ENCODE assay signal across 29 cellular contexts in the genomic region with DNA sequence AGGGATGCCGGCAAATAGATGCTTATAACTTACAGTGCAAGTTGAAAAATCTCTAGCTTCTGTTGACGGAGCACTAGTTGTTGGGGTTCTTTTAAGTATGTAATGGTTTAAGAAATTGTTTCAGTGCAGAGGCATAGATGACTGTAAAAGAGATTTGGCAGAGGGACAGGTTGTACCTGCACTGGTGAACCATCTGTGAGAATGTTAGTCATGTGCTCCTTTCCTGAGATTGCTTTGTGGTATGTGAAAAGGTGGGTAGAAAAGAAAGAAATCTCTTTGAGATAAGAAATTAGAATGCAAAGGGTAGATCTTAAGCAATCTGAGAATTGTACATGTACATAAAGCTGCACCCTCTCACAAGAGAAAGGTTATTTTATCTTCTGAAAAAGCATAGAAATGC. TPM values are rescaled to one million over a fixed set of nuclear protein-coding genes. Genes with fewer than 3 reads are reported as not detected.
A peak's percentile ranks its signal among the peaks of the same experiment; 100 is the strongest.
DNase-seq lines count a peak whose midpoint lies in the region; ATAC-seq, FAIRE-seq and TF ChIP-seq lines count a peak whose summit lies in the region.
"Had no signal": no experiment of that assay in that cellular context is flagged by ENCODE, and none has a peak within 500 bp of the region (broad histone marks: within the 10 kb centered on the region; RNA-seq: fewer than 3 reads in every experiment).

No MANE protein-coding gene starts in this region.

- TF ChIP-seq CTCF in HepG2 (CRISPR knock-in tag; IDR thresholded peaks at IDR 0.05) (no peak), right lobe of liver (IDR thresholded peaks at IDR 0.05) (no peak)
- no peak for TF ChIP-seq CTCF in CD4-positive, alpha-beta T cell (IDR thresholded peaks at IDR 0.05)

- H3K27ac Mint-ChIP-seq in effector memory CD8-positive, alpha-beta T cell = peak overlapping the region; percentile 50 to 87
- H3K27ac Mint-ChIP-seq in CD4-positive, alpha-beta T cell = no peak overlapping the region
- H3K27ac Mint-ChIP-seq: CD8-positive, alpha-beta T cell; IgD-negative memory B cell had no signal

- POLR2A ChIA-PET in HepG2 (lab: Yijun Ruan, JAX) = no interaction called here
- POLR2A ChIA-PET in CD4-positive, alpha-beta T cell (lab: Charles Lee) = no interaction called here

- H3K9ac ChIP-seq in HepG2 (ENCODE audit: insufficient read depth, low read depth, low read length) = no peak overlapping the region
- H3K9ac ChIP-seq: BLaER1 had no signal

- H3K27ac ChIP-seq in HepG2 (ENCODE audit: extremely low read length, insufficient read depth, low read length) (no peak overlapping the region), right lobe of liver (no peak overlapping the region), thymus (ENCODE audit: low read depth) (peak overlapping the region; percentile 36)
- no peak overlapping the region for H3K27ac ChIP-seq in CD4-positive, alpha-beta T cell (ENCODE audit: low read depth, low read length)
- H3K27ac ChIP-seq: 22Rv1, BLaER1, Peyer's patch had no signal

- in situ Hi-C loops in HepG2 (cut with HindIII; ENCODE audit: extremely low pct_ligation_motif_present, low pct_unique_long_range_greater_than_20kb) = no loop called here

- peaks cover 8 to 14% of the 10 kb centered on the region in 2 experiments for H3K36me3 ChIP-seq in HepG2 (replicated peaks in 1 of 2; ENCODE audit: control insufficient read depth in 1 of 2, insufficient read depth in 2 of 2, low read length in 2 of 2)
- peaks cover 0 to 6% (median 2%) of the 10 kb centered on the region in 4 donors for H3K36me3 ChIP-seq in right lobe of liver
- peaks cover 12% of the 10 kb centered on the region for H3K36me3 ChIP-seq in thymus (ENCODE audit: control insufficient read depth, insufficient read depth)

- no peaks in the 10 kb centered on the region for H4K20me1 ChIP-seq in HepG2 (ENCODE audit: insufficient read depth, low read length)
- H4K20me1 ChIP-seq: BLaER1 had no signal

- no peak for FAIRE-seq in HepG2 (lab: Jason Lieb, UNC)
- FAIRE-seq: G401.6, GM12892 had no signal

- H3K79me2 ChIP-seq in HepG2 (ENCODE audit: insufficient read depth, low read length) = no peaks in the 10 kb centered on the region

- TF ChIP-seq EP300 in HepG2 (IDR thresholded peaks at IDR 0.05; ENCODE audit: low read depth in 2 of 2, low read length in 2 of 2) = no peak
- TF ChIP-seq EP300 in HepG2 (CRISPR knock-in tag; IDR thresholded peaks at IDR 0.05; ENCODE audit: borderline replicate concordance) = no peak

- TF ChIP-seq RAD21 in HepG2 (CRISPR knock-in tag; IDR thresholded peaks at IDR 0.05) = no peak

- H3K9me3 Mint-ChIP-seq in effector memory CD8-positive, alpha-beta T cell = no peaks in the 10 kb centered on the region
- H3K9me3 Mint-ChIP-seq in CD4-positive, alpha-beta T cell = no peaks in the 10 kb centered on the region
- H3K9me3 Mint-ChIP-seq: CD8-positive, alpha-beta T cell; IgD-negative memory B cell had no signal

- peak; percentile 55 to 63 for ATAC-seq in activated CD4-positive, CD25-positive, alpha-beta regulatory T cell treated with anti-CD3 and anti-CD28 coated beads, Interleukin-2, amount 50 U/mL, for 24 hours
- ATAC-seq in HepG2 (no peak), right lobe of liver (no peak)
- ATAC-seq in effector memory CD8-positive, alpha-beta T cell (replicated peaks) = no peak
- no peak for ATAC-seq in CD4-positive, alpha-beta T cell (ENCODE audit: poor library complexity)
- ATAC-seq: CD8-positive, alpha-beta T cell had no signal

- WGBS in HepG2 (ENCODE audit: low lambda C conversion rate) = 100% methylated on average over 2 of the region's 2 CpGs
- whole genome bisulfite sequencing in right lobe of liver (ENCODE audit: insufficient coverage, low coverage, low lambda C conversion rate, missing lambda C conversion rate) = 94% methylated on average over 2 of the region's 2 CpGs
- 89% methylated on average over 2 of the region's 2 CpGs for WGBS in thymus

- H3K4me1 ChIP-seq in HepG2 (ENCODE audit: insufficient read depth, low read length) = no peaks in the 10 kb centered on the region
- no peaks in the 10 kb centered on the region for H3K4me1 ChIP-seq in right lobe of liver
- H3K4me1 ChIP-seq in thymus (ENCODE audit: control insufficient read depth, insufficient read depth, low read length) = no peaks in the 10 kb centered on the region
- H3K4me1 ChIP-seq: BLaER1, Peyer's patch had no signal

- H3K4me3 Mint-ChIP-seq in effector memory CD8-positive, alpha-beta T cell = peak overlapping the region in 1 of 2 donors; percentile 56
- H3K4me3 Mint-ChIP-seq in CD4-positive, alpha-beta T cell = no peak overlapping the region
- H3K4me3 Mint-ChIP-seq: CD8-positive, alpha-beta T cell; IgD-negative memory B cell had no signal

- TF ChIP-seq POLR2A in HepG2 (IDR thresholded peaks at IDR 0.05; ENCODE audit: insufficient read depth in 1 of 2, low read depth in 2 of 2, low read length in 2 of 2) = no peak
- TF ChIP-seq POLR2A in right lobe of liver (IDR thresholded peaks at IDR 0.05) = no peak

- H3K27me3 Mint-ChIP-seq in effector memory CD8-positive, alpha-beta T cell = no peaks in the 10 kb centered on the region
- H3K27me3 Mint-ChIP-seq in CD4-positive, alpha-beta T cell = no peaks in the 10 kb centered on the region
- H3K27me3 Mint-ChIP-seq: IgD-negative memory B cell had no signal

- no peak overlapping the region for H2AFZ ChIP-seq in HepG2 (ENCODE audit: low read length)

- H3K4me3 ChIP-seq in HepG2 (replicated peaks in 1 of 3; ENCODE audit: insufficient read depth in 1 of 3, low read depth in 2 of 3, low read length in 3 of 3) (no peak overlapping the region), right lobe of liver (no peak overlapping the region), thymus (ENCODE audit: low read length) (no peak overlapping the region)
- H3K4me3 ChIP-seq: BLaER1, Peyer's patch had no signal

- H3K27me3 ChIP-seq in HepG2 (ENCODE audit: control insufficient read depth in 1 of 2, insufficient read depth in 2 of 2, low read length in 2 of 2) = no peaks in the 10 kb centered on the region
- no peaks in the 10 kb centered on the region for H3K27me3 ChIP-seq in right lobe of liver
- no peaks in the 10 kb centered on the region for H3K27me3 ChIP-seq in thymus (ENCODE audit: control insufficient read depth, insufficient read depth)
- no peaks in the 10 kb centered on the region for H3K27me3 ChIP-seq in CD4-positive, alpha-beta T cell (ENCODE audit: control insufficient read depth, insufficient read depth, low read length)
- H3K27me3 ChIP-seq: BLaER1, Peyer's patch had no signal

- CTCF ChIA-PET in HepG2 (lab: Yijun Ruan, JAX; ENCODE audit: low intra/inter-chr PET ratio, low total read pairs) = no interaction called here
- CTCF ChIA-PET in CD4-positive, alpha-beta T cell (lab: Charles Lee) = interaction anchor here (0.6 kb wide), 1 partner anchor 82 kb away, joined by 3 read pairs; no protein-coding TSS in a partner anchor

- H3K9me3 ChIP-seq in HepG2 (ENCODE audit: low read length) (no peaks in the 10 kb centered on the region), right lobe of liver (no peaks in the 10 kb centered on the region), thymus (ENCODE audit: control insufficient read depth) (no peaks in the 10 kb centered on the region)
- no peaks in the 10 kb centered on the region for H3K9me3 ChIP-seq in CD4-positive, alpha-beta T cell (ENCODE audit: control insufficient read depth, low read length)
- H3K9me3 ChIP-seq: BLaER1, Peyer's patch had no signal

- H3K4me1 Mint-ChIP-seq in effector memory CD8-positive, alpha-beta T cell (ENCODE audit: low read depth in 2 of 2) = peaks cover 23 to 45% of the 10 kb centered on the region in 2 donors
- H3K4me1 Mint-ChIP-seq in CD4-positive, alpha-beta T cell (ENCODE audit: low read depth) = peaks cover 42% of the 10 kb centered on the region

- no peak for DNase-seq in activated CD4-positive, CD25-positive, alpha-beta regulatory T cell treated with anti-CD3 and anti-CD28 coated beads, Interleukin-2, amount 50 U/mL, for 72 hours
- no peak for DNase-seq in HepG2 (ENCODE audit: low spot score)
- no peak for DNase-seq in right lobe of liver
- no peak for DNase-seq in effector memory CD8-positive, alpha-beta T cell
- DNase-seq in CD4-positive, alpha-beta T cell = no peak
- no peak for DNase-seq in midbrain (lab: John Stamatoyannopoulos, UW)
- DNase-seq: ACHN; Calu3; CD8-positive, alpha-beta T cell; GOT3; HCEC 1CT; Karpas-422; MV-4-11; NCI-H1694; NCI-H2081; NCI-H2171; NCI-H345; NCI-H524 treated with DMSO at 0.1 percent for 48 hours; NCI-H82; Peyer's patch had no signal

- BruUV-seq in HepG2 (replicated peaks; lab: Mats Ljungman, UMichigan) = TSS peak; percentile 8

- peaks cover 21% of the 10 kb centered on the region for H3K36me3 Mint-ChIP-seq in effector memory CD8-positive, alpha-beta T cell (ENCODE audit: insufficient read depth)
- H3K36me3 Mint-ChIP-seq in CD4-positive, alpha-beta T cell (ENCODE audit: low read depth) = peaks cover 84% of the 10 kb centered on the region

- H3K4me2 ChIP-seq in HepG2 (ENCODE audit: low read depth, low read length) = no peak overlapping the region
- H3K4me2 ChIP-seq: BLaER1 had no signal

- intact Hi-C loops in HepG2 (cut with micrococcal nuclease; ENCODE audit: unreplicated experiment) = no loop called here
- intact Hi-C loops in right lobe of liver (cut with DNase I) = no loop called here
- intact Hi-C loops in CD4-positive, alpha-beta T cell (cut with DNase I, micrococcal nuclease) = no loop called here

RNA-seq across cellular contexts. Expression of gene ZBTB37, which starts 19.4 kb away (rescaled TPM):
- total RNA-seq in HepG2 (2016; rRNA removed; fragmentation: Illumina TruSeq; extraction: Trizol) = 7.7 and 10.7 TPM in 2 replicates
- 0.61 and 0.97 TPM in 2 replicates for total RNA-seq in HepG2 (2016; cell fraction: cytosol; rRNA removed; fragmentation: Illumina TruSeq; extraction: Trizol; ENCODE audit: low read depth)
- 7.5 and 9.9 TPM in 2 replicates for total RNA-seq in HepG2 (2016; cell fraction: insoluble cytoplasmic fraction; rRNA removed; fragmentation: Illumina TruSeq; extraction: Trizol)
- total RNA-seq in HepG2 (2016; cell fraction: membrane; rRNA removed; fragmentation: Illumina TruSeq; extraction: Trizol) = 3.4 and 3.6 TPM in 2 replicates
- total RNA-seq in HepG2 (2016; cell fraction: nucleus; rRNA removed; fragmentation: Illumina TruSeq; extraction: Trizol) = 12.5 and 13.1 TPM in 2 replicates
- 1.9 and 2.6 TPM in 2 replicates for polyA plus RNA-seq in HepG2 (2011; rRNA removed)
- 0.75 and 0.81 TPM in 2 replicates for polyA plus RNA-seq in HepG2 (2011; cell fraction: cytosol; rRNA removed)
- 3.3 and 4.0 TPM in 2 replicates for polyA plus RNA-seq in HepG2 (2011; cell fraction: nucleus; rRNA removed)
- polyA plus RNA-seq in HepG2 (2012) = 1.6 and 1.9 TPM in 2 replicates
- polyA plus RNA-seq in HepG2 (2016; cell fraction: cytosol; fragmentation: Illumina TruSeq; extraction: Trizol; ENCODE audit: low read depth) = 0.12 and 0.14 TPM in 2 replicates
- 1.4 and 1.9 TPM in 2 replicates for polyA plus RNA-seq in HepG2 (2016; cell fraction: insoluble cytoplasmic fraction; fragmentation: Illumina TruSeq; extraction: Trizol; ENCODE audit: low read depth)
- 0.26 and 0.34 TPM in 2 replicates for polyA plus RNA-seq in HepG2 (2016; cell fraction: membrane; fragmentation: Illumina TruSeq; extraction: Trizol; ENCODE audit: low read depth)
- polyA plus RNA-seq in HepG2 (2016; cell fraction: nucleus; fragmentation: Illumina TruSeq; extraction: Trizol; ENCODE audit: insufficient read depth, low read depth) = 5.4 and 5.5 TPM in 2 replicates
- 11.7 and 14.4 TPM in 2 replicates for polyA minus RNA-seq in HepG2 (2011; rRNA and poly(A)+ RNA removed; ENCODE audit: low replicate concordance)
- 4.0 and 4.2 TPM in 2 replicates for polyA minus RNA-seq in HepG2 (2011; cell fraction: cytosol; rRNA and poly(A)+ RNA removed)
- 20.0 and 21.6 TPM in 2 replicates for polyA minus RNA-seq in HepG2 (2011; cell fraction: nucleus; rRNA and poly(A)+ RNA removed)
- total RNA-seq in right lobe of liver = 1 to 10 TPM; 2.8 to 6.1 (median 4.7) TPM
- 4.1 TPM for polyA plus RNA-seq in thymus
- 10 to 100 TPM; 15.1 to 16.0 TPM for total RNA-seq in CD4-positive, alpha-beta T cell

RNA-seq across cellular contexts. Expression of gene GAS5, which starts 19.8 kb away (rescaled TPM):
- 184 and 352 TPM in 2 replicates for total RNA-seq in HepG2 (2016; rRNA removed; fragmentation: Illumina TruSeq; extraction: Trizol)
- total RNA-seq in HepG2 (2016; cell fraction: cytosol; rRNA removed; fragmentation: Illumina TruSeq; extraction: Trizol; ENCODE audit: low read depth) = 468 and 530 TPM in 2 replicates
- 176 and 342 TPM in 2 replicates for total RNA-seq in HepG2 (2016; cell fraction: insoluble cytoplasmic fraction; rRNA removed; fragmentation: Illumina TruSeq; extraction: Trizol)
- 493 and 530 TPM in 2 replicates for total RNA-seq in HepG2 (2016; cell fraction: membrane; rRNA removed; fragmentation: Illumina TruSeq; extraction: Trizol)
- total RNA-seq in HepG2 (2016; cell fraction: nucleus; rRNA removed; fragmentation: Illumina TruSeq; extraction: Trizol) = 518 and 556 TPM in 2 replicates
- polyA plus RNA-seq in HepG2 (2011; rRNA removed) = 687 and 738 TPM in 2 replicates
- polyA plus RNA-seq in HepG2 (2011; cell fraction: cytosol; rRNA removed) = 564 and 847 TPM in 2 replicates
- polyA plus RNA-seq in HepG2 (2011; cell fraction: nucleus; rRNA removed) = 400 and 532 TPM in 2 replicates
- 512 and 724 TPM in 2 replicates for polyA plus RNA-seq in HepG2 (2012)
- polyA plus RNA-seq in HepG2 (2016; cell fraction: cytosol; fragmentation: Illumina TruSeq; extraction: Trizol; ENCODE audit: low read depth) = 421 and 462 TPM in 2 replicates
- 132 and 134 TPM in 2 replicates for polyA plus RNA-seq in HepG2 (2016; cell fraction: insoluble cytoplasmic fraction; fragmentation: Illumina TruSeq; extraction: Trizol; ENCODE audit: low read depth)
- polyA plus RNA-seq in HepG2 (2016; cell fraction: membrane; fragmentation: Illumina TruSeq; extraction: Trizol; ENCODE audit: low read depth) = 376 and 391 TPM in 2 replicates
- polyA plus RNA-seq in HepG2 (2016; cell fraction: nucleus; fragmentation: Illumina TruSeq; extraction: Trizol; ENCODE audit: insufficient read depth, low read depth) = 612 and 634 TPM in 2 replicates
- polyA minus RNA-seq in HepG2 (2011; rRNA and poly(A)+ RNA removed; ENCODE audit: low replicate concordance) = 146 and 679 TPM in 2 replicates
- polyA minus RNA-seq in HepG2 (2011; cell fraction: cytosol; rRNA and poly(A)+ RNA removed) = 112 and 117 TPM in 2 replicates
- polyA minus RNA-seq in HepG2 (2011; cell fraction: nucleus; rRNA and poly(A)+ RNA removed) = 1,094 and 1,103 TPM in 2 replicates
- total RNA-seq in right lobe of liver = 10 to 100 TPM; 37.4 to 85.2 (median 61.5) TPM
- 1,180 TPM for polyA plus RNA-seq in thymus
- total RNA-seq in CD4-positive, alpha-beta T cell = 100 to 1,000 TPM; 865 to 867 TPM

RNA-seq across cellular contexts. Expression of gene SERPINC1, which starts 29.5 kb away (rescaled TPM):
- total RNA-seq in HepG2 (2016; rRNA removed; fragmentation: Illumina TruSeq; extraction: Trizol) = 107 and 205 TPM in 2 replicates
- total RNA-seq in HepG2 (2016; cell fraction: cytosol; rRNA removed; fragmentation: Illumina TruSeq; extraction: Trizol; ENCODE audit: low read depth) = 28.3 and 30.3 TPM in 2 replicates
- total RNA-seq in HepG2 (2016; cell fraction: insoluble cytoplasmic fraction; rRNA removed; fragmentation: Illumina TruSeq; extraction: Trizol) = 108 and 201 TPM in 2 replicates
- total RNA-seq in HepG2 (2016; cell fraction: membrane; rRNA removed; fragmentation: Illumina TruSeq; extraction: Trizol) = 48.9 and 54.3 TPM in 2 replicates
- 132 and 161 TPM in 2 replicates for total RNA-seq in HepG2 (2016; cell fraction: nucleus; rRNA removed; fragmentation: Illumina TruSeq; extraction: Trizol)
- polyA plus RNA-seq in HepG2 (2011; rRNA removed) = 142 and 156 TPM in 2 replicates
- 97.8 and 129 TPM in 2 replicates for polyA plus RNA-seq in HepG2 (2011; cell fraction: cytosol; rRNA removed)
- 61.6 and 79.0 TPM in 2 replicates for polyA plus RNA-seq in HepG2 (2011; cell fraction: nucleus; rRNA removed)
- polyA plus RNA-seq in HepG2 (2012) = 101 and 161 TPM in 2 replicates
- 35.4 and 37.9 TPM in 2 replicates for polyA plus RNA-seq in HepG2 (2016; cell fraction: cytosol; fragmentation: Illumina TruSeq; extraction: Trizol; ENCODE audit: low read depth)
- 101 and 108 TPM in 2 replicates for polyA plus RNA-seq in HepG2 (2016; cell fraction: insoluble cytoplasmic fraction; fragmentation: Illumina TruSeq; extraction: Trizol; ENCODE audit: low read depth)
- 43.2 and 51.7 TPM in 2 replicates for polyA plus RNA-seq in HepG2 (2016; cell fraction: membrane; fragmentation: Illumina TruSeq; extraction: Trizol; ENCODE audit: low read depth)
- polyA plus RNA-seq in HepG2 (2016; cell fraction: nucleus; fragmentation: Illumina TruSeq; extraction: Trizol; ENCODE audit: insufficient read depth, low read depth) = 186 and 191 TPM in 2 replicates
- 66.3 TPM in 1 of 2 replicates, not detected in the other for polyA minus RNA-seq in HepG2 (2011; rRNA and poly(A)+ RNA removed; ENCODE audit: low replicate concordance)
- 34.2 and 44.7 TPM in 2 replicates for polyA minus RNA-seq in HepG2 (2011; cell fraction: cytosol; rRNA and poly(A)+ RNA removed)
- polyA minus RNA-seq in HepG2 (2011; cell fraction: nucleus; rRNA and poly(A)+ RNA removed) = 32.8 and 42.0 TPM in 2 replicates
- total RNA-seq in right lobe of liver = 1,000 to 10,000 TPM; 1,325 to 2,875 (median 2,199) TPM
- polyA plus RNA-seq in thymus = 0.43 TPM
- not detected for total RNA-seq in CD4-positive, alpha-beta T cell
- total RNA-seq: CD8-positive, alpha-beta T cell; Daoy; OCI-LY7; Peyer's patch had no signal
- polyA plus RNA-seq: IgD-negative memory B cell had no signal

Comparison
In these comparisons a context has a peak if more than half of its experiments do, and no peak if none do; other contexts are left out.
1. ATAC-seq: peak in activated CD4-positive, CD25-positive, alpha-beta regulatory T cell treated with anti-CD3 and anti-CD28 coated beads, Interleukin-2, amount 50 U/mL, for 24 hours (2 of 2); none in HepG2 (single experiment), right lobe of liver (0 of 4), effector memory CD8-positive, alpha-beta T cell (single experiment) and CD4-positive, alpha-beta T cell (single experiment).
2. RNA of gene SERPINC1, which starts 29.5 kb away (total RNA-seq): 1,325 to 2,875 TPM in right lobe of liver and 28.3 to 205 TPM in HepG2; not detected in CD4-positive, alpha-beta T cell; every median in the first group is over 10 times any median in the second.